25 cellular contexts compared by ENCODE assay signal in genomic region chr3:17192995-17193394, GRCh38.
A peak's percentile ranks its signal among the peaks of the same experiment; 100 is the strongest.
DNase-seq lines count a peak whose midpoint lies in the region; ATAC-seq and TF ChIP-seq lines count a peak whose summit lies in the region.
"Had no signal": no experiment of that assay in that cellular context is flagged by ENCODE, and none has a peak within 500 bp of the region (broad histone marks: within the 10 kb centered on the region; RNA-seq: fewer than 3 reads in every experiment).

No MANE protein-coding gene starts in this region.

- peaks cover 4% of the 10 kb centered on the region for H3K27me3 Mint-ChIP-seq in nephron progenitor cell (ENCODE audit: low read depth, poor library complexity)
- H3K27me3 Mint-ChIP-seq: B cell had no signal

- H3K4me1 Mint-ChIP-seq in nephron progenitor cell: peaks cover 17% of the 10 kb centered on the region

- H3K36me3 ChIP-seq in BLaER1 (0 out of 2 replicates have a peak, but pooled peaks cover 3% of the 10 kb centered on the region), OCI-LY3 (replicated peaks; ENCODE audit: low read depth, low read length) (no peaks in the 10 kb centered on the region)

- peak overlapping the region; percentile 68 for H3K4me2 ChIP-seq in BLaER1
- H3K4me2 ChIP-seq in OCI-LY3 (ENCODE audit: low read length): peak overlapping the region; percentile 76

- H3K4me1 ChIP-seq in BLaER1 (peaks cover 72% of the 10 kb centered on the region), OCI-LY3 (ENCODE audit: low read length) (peaks cover 65% of the 10 kb centered on the region)

- TF ChIP-seq CTCF in OCI-LY3 (IDR thresholded peaks at IDR 0.05; ENCODE audit: low read depth, low read length): no peak
- TF ChIP-seq CTCF in nephron progenitor cell (IDR thresholded peaks at IDR 0.05): no peak

- H3K27ac ChIP-seq in BLaER1 (0 out of 2 replicates have a peak overlapping the region, but pooled peaks have one; percentile 4), OCI-LY3 (ENCODE audit: low read length) (no peak overlapping the region)
- H3K27ac ChIP-seq: 22Rv1, RWPE1 had no signal

- H4K20me1 ChIP-seq in BLaER1: no peaks in the 10 kb centered on the region
- H4K20me1 ChIP-seq in OCI-LY3 (ENCODE audit: insufficient read depth, low read length): no peaks in the 10 kb centered on the region

- no peak overlapping the region for H2AFZ ChIP-seq in OCI-LY3 (ENCODE audit: low read depth, low read length)

- no peaks in the 10 kb centered on the region for H3K9me3 ChIP-seq in BLaER1
- no peaks in the 10 kb centered on the region for H3K9me3 ChIP-seq in OCI-LY3 (ENCODE audit: insufficient read depth, low read length)

- peak; percentile 14 to 25 for DNase-seq in erythroblast (lab: John Stamatoyannopoulos, UW)
- DNase-seq in nephron progenitor cell: no peak
- no peak for DNase-seq in sciatic nerve (ENCODE audit: low spot score)
- DNase-seq in NCI-H526 (lab: John Stamatoyannopoulos, UW): no peak
- DNase-seq in activated gamma-delta T cell (lab: John Stamatoyannopoulos, UW): no peak
- DNase-seq: DMS153, GOT3, HCEC 1CT, IMR-90, KG1, NCI-H1092, NCI-H1417 treated with DMSO at 0.1 percent for 48 hours, NCI-H1694 treated with DMSO at 0.1 percent for 48 hours, NCI-H2081, NCI-H2227 treated with DMSO at 0.1 percent for 48 hours, NCI-H510A, NCI-H748 treated with DMSO at 0.1 percent for 48 hours, SHP77 had no signal

- no peaks in the 10 kb centered on the region for H3K27me3 ChIP-seq in BLaER1
- no peaks in the 10 kb centered on the region for H3K27me3 ChIP-seq in OCI-LY3 (ENCODE audit: low read depth, low read length)

- no peak overlapping the region for H3K4me3 Mint-ChIP-seq in nephron progenitor cell
- H3K4me3 Mint-ChIP-seq: B cell had no signal

- intact Hi-C loops in sciatic nerve (cut with DNase I): no loop called here

- peaks cover 1% of the 10 kb centered on the region for H3K36me3 Mint-ChIP-seq in nephron progenitor cell (ENCODE audit: low read depth)

- ATAC-seq in sciatic nerve (no peak), GM18505 (IDR thresholded peaks at IDR 0.05; ENCODE audit: unreplicated experiment) (no peak)
- ATAC-seq: Panc1 had no signal

- no peaks in the 10 kb centered on the region for H3K9me3 Mint-ChIP-seq in nephron progenitor cell

- peak overlapping the region; percentile 39 for H3K27ac Mint-ChIP-seq in nephron progenitor cell
- H3K27ac Mint-ChIP-seq: B cell had no signal

- no peak for TF ChIP-seq POLR2A in erythroblast (IDR thresholded peaks at IDR 0.05; ENCODE audit: low read length)
- TF ChIP-seq POLR2A in GM18505 (IDR thresholded peaks at IDR 0.05; ENCODE audit: borderline replicate concordance, extremely low read depth, insufficient read depth, insufficient read length): no peak

- H3K79me2 ChIP-seq in OCI-LY3 (ENCODE audit: low read length): no peaks in the 10 kb centered on the region

- no peak overlapping the region for H3K9ac ChIP-seq in BLaER1
- H3K9ac ChIP-seq in OCI-LY3 (ENCODE audit: low read length): no peak overlapping the region

- H3K4me3 ChIP-seq in BLaER1 (no peak overlapping the region), OCI-LY3 (ENCODE audit: low read length) (peak overlapping the region; percentile 21)

Comparison
In these comparisons a context has a peak if more than half of its experiments do, and no peak if none do; other contexts are left out.
1. DNase-seq: peak in erythroblast (2 of 2); none in nephron progenitor cell (single experiment), sciatic nerve (single experiment), NCI-H526 (0 of 2) and activated gamma-delta T cell (single experiment).